ENCODE assay signal across 14 cellular contexts in genomic region chr12:2628401-2628800, GRCh38.
A peak's percentile ranks its signal among the peaks of the same experiment; 100 is the strongest.
DNase-seq lines count a peak whose midpoint lies in the region; ATAC-seq and TF ChIP-seq lines count a peak whose summit lies in the region.
"Had no signal": no experiment of that assay in that cellular context is flagged by ENCODE, and none has a peak within 500 bp of the region (broad histone marks: within the 10 kb centered on the region; RNA-seq: fewer than 3 reads in every experiment).

No MANE protein-coding gene starts in this region.

- H3K36me3 Mint-ChIP-seq in GM23338 (ENCODE audit: low read depth) = no peaks in the 10 kb centered on the region
- peaks cover 31% of the 10 kb centered on the region for H3K36me3 Mint-ChIP-seq in type B pancreatic cell
- H3K36me3 Mint-ChIP-seq in natural killer cell = no peaks in the 10 kb centered on the region
- no peaks in the 10 kb centered on the region for H3K36me3 Mint-ChIP-seq in glutamatergic neuron (ENCODE audit: unreplicated experiment)
- H3K36me3 Mint-ChIP-seq: CD8-positive, alpha-beta memory T cell had no signal

- H3K9me3 Mint-ChIP-seq in GM23338 = no peaks in the 10 kb centered on the region; the same call in 2 of the 3 replicates
- peaks cover 5% of the 10 kb centered on the region for H3K9me3 Mint-ChIP-seq in type B pancreatic cell
- no peaks in the 10 kb centered on the region for H3K9me3 Mint-ChIP-seq in natural killer cell
- peaks cover 4% of the 10 kb centered on the region for H3K9me3 Mint-ChIP-seq in glutamatergic neuron (ENCODE audit: unreplicated experiment)
- H3K9me3 Mint-ChIP-seq: CD8-positive, alpha-beta memory T cell had no signal

- H4K8ac ChIP-seq in trophoblast cell (ENCODE audit: low read depth, low read length) = no peak overlapping the region

- H2BK5ac ChIP-seq in trophoblast cell (ENCODE audit: low read depth, low read length, poor library complexity) = no peak overlapping the region

- peaks cover 27% of the 10 kb centered on the region for H3K4me1 Mint-ChIP-seq in GM23338
- H3K4me1 Mint-ChIP-seq in type B pancreatic cell (ENCODE audit: unreplicated experiment) = peaks cover 12% of the 10 kb centered on the region
- H3K4me1 Mint-ChIP-seq in natural killer cell = no peaks in the 10 kb centered on the region
- H3K4me1 Mint-ChIP-seq in glutamatergic neuron (ENCODE audit: low read depth, unreplicated experiment) = peaks cover 14% of the 10 kb centered on the region
- H3K4me1 Mint-ChIP-seq: CD8-positive, alpha-beta memory T cell had no signal

- H3K9me2 ChIP-seq in GM23338 (ENCODE audit: insufficient read depth) = no peaks in the 10 kb centered on the region

- H3K14ac ChIP-seq in trophoblast cell (ENCODE audit: low read length) = no peak overlapping the region

- DNase-seq in GM23338 (ENCODE audit: low spot score) (no peak), trophoblast cell (peak in 1 of 2 donors; percentile 5), type B pancreatic cell (ENCODE audit: extremely low spot score, unreplicated experiment) (no peak), natural killer cell (no peak), globus pallidus (ENCODE audit: low spot score) (no peak), glutamatergic neuron (no peak)
- DNase-seq: BE2C; Caco-2; CD8-positive, alpha-beta memory T cell; DND-41; IMR-90 had no signal

- no peak overlapping the region for H3K9ac ChIP-seq in trophoblast cell (ENCODE audit: low read length)

- H3K23ac ChIP-seq in trophoblast cell (ENCODE audit: low read length) = no peak overlapping the region

- H3K9me3 ChIP-seq in trophoblast cell (ENCODE audit: insufficient read depth, low read depth, low read length) = peaks cover 5% of the 10 kb centered on the region
- H3K9me3 ChIP-seq: A549, BE2C, Caco-2 had no signal

- H3K79me2 ChIP-seq in GM23338 (replicated peaks; ENCODE audit: insufficient read depth) = no peaks in the 10 kb centered on the region
- H3K79me2 ChIP-seq in trophoblast cell (ENCODE audit: control insufficient read depth, insufficient read depth, low read length, poor library complexity) = peaks cover 1% of the 10 kb centered on the region

- H3K36me3 ChIP-seq in GM23338 (ENCODE audit: insufficient read depth) (no peaks in the 10 kb centered on the region), trophoblast cell (ENCODE audit: control insufficient read depth in 1 of 2, insufficient read depth in 2 of 2, low read length in 2 of 2) (peaks cover 0 to 2% of the 10 kb centered on the region in 2 experiments)
- H3K36me3 ChIP-seq: BE2C had no signal

- H3K27me3 Mint-ChIP-seq in GM23338 (ENCODE audit: insufficient read depth, low read depth, poor library complexity) = peaks cover 10% of the 10 kb centered on the region
- peaks cover 30% of the 10 kb centered on the region for H3K27me3 Mint-ChIP-seq in type B pancreatic cell
- peaks cover 16 to 25% of the 10 kb centered on the region in 2 donors for H3K27me3 Mint-ChIP-seq in natural killer cell (ENCODE audit: low read depth in 2 of 2)
- H3K27me3 Mint-ChIP-seq in glutamatergic neuron (ENCODE audit: unreplicated experiment) = peaks cover 1% of the 10 kb centered on the region

- H3K4me3 Mint-ChIP-seq in GM23338 (no peak overlapping the region), type B pancreatic cell (no peak overlapping the region), natural killer cell (no peak overlapping the region), glutamatergic neuron (ENCODE audit: unreplicated experiment) (no peak overlapping the region)
- H3K4me3 Mint-ChIP-seq: CD8-positive, alpha-beta memory T cell had no signal

- H3K27ac ChIP-seq in GM23338 (ENCODE audit: low read depth) (no peak overlapping the region), trophoblast cell (ENCODE audit: low read depth, low read length) (no peak overlapping the region)
- H3K27ac ChIP-seq: A549 had no signal

- no peak for ATAC-seq in GM23338
- peak; percentile 55 for ATAC-seq in esophagus mucosa
- ATAC-seq in natural killer cell = no peak
- ATAC-seq: A549, HCT116 had no signal

- TF ChIP-seq CTCF in GM23338 (conservative IDR thresholded peaks at IDR 0.05; ENCODE audit: low read depth in 2 of 2) (no peak), type B pancreatic cell (conservative IDR thresholded peaks at IDR 0.05) (no peak), natural killer cell (IDR thresholded peaks at IDR 0.05) (no peak), glutamatergic neuron (IDR thresholded peaks at IDR 0.05; ENCODE audit: partially characterized antibody, unreplicated experiment) (no peak)

- no CpG with 5 or more reads among the region's 6 CpGs for WGBS in trophoblast cell (ENCODE audit: extremely low coverage, insufficient coverage, insufficient read length)

- peak overlapping the region; percentile 4 for H4K91ac ChIP-seq in trophoblast cell (ENCODE audit: low read depth, low read length)

- peak overlapping the region; percentile 26 for H2BK12ac ChIP-seq in trophoblast cell (ENCODE audit: low read length)

- H3K79me1 ChIP-seq in trophoblast cell (ENCODE audit: low read length) = peaks cover 14% of the 10 kb centered on the region

- no peak overlapping the region for H2AK5ac ChIP-seq in trophoblast cell (ENCODE audit: low read length)

- H3K4me1 ChIP-seq in GM23338 (ENCODE audit: insufficient read depth) = peaks cover 22% of the 10 kb centered on the region
- H3K4me1 ChIP-seq in trophoblast cell (ENCODE audit: control insufficient read depth in 1 of 2, insufficient read depth in 2 of 2, low read length in 2 of 2) = peaks cover 33 to 43% of the 10 kb centered on the region in 2 experiments
- H3K4me1 ChIP-seq: A549, BE2C, Caco-2 had no signal

- H3F3A ChIP-seq in GM23338 (replicated peaks; ENCODE audit: low read depth) = no peaks in the 10 kb centered on the region

- peak overlapping the region; percentile 56; the same call in 1 of the 2 replicates for H2AFZ ChIP-seq in GM23338
- H2AFZ ChIP-seq in trophoblast cell (ENCODE audit: insufficient read depth, low read length, poor library complexity) = no peak overlapping the region

- H3K4me3 ChIP-seq in GM23338 = no peak overlapping the region
- H3K4me3 ChIP-seq in trophoblast cell (ENCODE audit: low read depth, low read length) = no peak overlapping the region
- H3K4me3 ChIP-seq: A549 had no signal

- H2BK120ac ChIP-seq in trophoblast cell (ENCODE audit: insufficient read depth, low read length, poor library complexity) = no peak overlapping the region

- H4K12ac ChIP-seq in trophoblast cell (ENCODE audit: low read depth, low read length) = no peak overlapping the region

- intact Hi-C loops in natural killer cell (cut with micrococcal nuclease) = no loop called here

- H4K20me1 ChIP-seq in GM23338 (replicated peaks; ENCODE audit: insufficient read depth) = no peaks in the 10 kb centered on the region

- H3K27me3 ChIP-seq in GM23338 (ENCODE audit: insufficient read depth) (no peaks in the 10 kb centered on the region), trophoblast cell (ENCODE audit: insufficient read depth, low read length) (no peaks in the 10 kb centered on the region)

- H3K4me2 ChIP-seq in GM23338 = no peak overlapping the region
- H3K4me2 ChIP-seq in trophoblast cell (ENCODE audit: low read length) = no peak overlapping the region
- H3K4me2 ChIP-seq: A549 had no signal

- H3K18ac ChIP-seq in trophoblast cell (ENCODE audit: low read length) = no peak overlapping the region

- no peak overlapping the region for H3K27ac Mint-ChIP-seq in GM23338
- peak overlapping the region; percentile 86 for H3K27ac Mint-ChIP-seq in type B pancreatic cell
- no peak overlapping the region for H3K27ac Mint-ChIP-seq in natural killer cell
- no peak overlapping the region for H3K27ac Mint-ChIP-seq in glutamatergic neuron (ENCODE audit: unreplicated experiment)

- no peak overlapping the region for H3K4ac ChIP-seq in trophoblast cell (ENCODE audit: low read depth, low read length)

TF ChIP-seq in GM23338, 12 proteins besides CTCF, POLR2A, EP300 and RAD21:
- no peak for TF ChIP-seq ZNF114 (CRISPR knock-in tag; IDR thresholded peaks at IDR 0.05)
- no peak for TF ChIP-seq ZNF331 (CRISPR knock-in tag; IDR thresholded peaks at IDR 0.05; ENCODE audit: low read depth)
- TF ChIP-seq POLR2AphosphoS5 (IDR thresholded peaks at IDR 0.05; ENCODE audit: low read depth) = no peak
- TF ChIP-seq REST (IDR thresholded peaks at IDR 0.05; ENCODE audit: unreplicated experiment) = no peak
